ENCODE assay signal across 26 cellular contexts in the genomic region with DNA sequence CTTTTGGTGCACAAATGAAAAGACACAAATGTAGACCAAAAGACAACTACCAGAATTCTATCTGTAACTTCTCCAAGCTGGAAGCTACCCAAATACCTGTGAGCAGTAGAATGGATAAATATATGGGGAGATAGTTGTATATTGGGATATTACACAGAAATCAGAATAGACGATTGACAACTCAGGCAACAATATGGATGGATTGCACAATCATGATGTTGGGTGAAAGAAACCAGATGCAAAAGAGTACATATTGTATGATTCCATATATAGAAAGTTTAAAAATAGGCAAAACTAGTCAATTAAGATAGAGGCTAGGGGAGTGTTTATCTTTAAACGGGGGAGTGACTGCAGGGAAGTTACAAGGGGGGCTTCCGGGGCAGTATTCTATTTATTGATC.
"Had no signal": no experiment of that assay in that cellular context is flagged by ENCODE, and none has a peak within 500 bp of the region (broad histone marks: within the 10 kb centered on the region; RNA-seq: fewer than 3 reads in every experiment).

No MANE protein-coding gene starts in this region.

- H3K27me3 ChIP-seq: ovary, right atrium auricular region, testis, vagina had no signal

- H3K9ac ChIP-seq: parathyroid adenoma had no signal

- H3K27ac ChIP-seq: ovary, parathyroid adenoma, right atrium auricular region, sigmoid colon, stomach, suprapubic skin, testis, tibial artery, transverse colon, upper lobe of left lung, vagina had no signal

- FAIRE-seq: small intestine, urothelium cell line had no signal

- H3K36me3 Mint-ChIP-seq: naive thymus-derived CD4-positive, alpha-beta T cell; natural killer cell; stimulated activated effector memory CD8-positive, alpha-beta T cell treated with anti-CD3 and anti-CD28 coated beads, Interleukin-12 subunit alpha, Interleukin-12 subunit beta, amount 100 ng/mL, for 72 hours; stimulated activated naive B cell treated with anti-CD40 and anti-IgM and Interleukin-4, amounts not matched to agents 10 μg/mL and 1 μg/mL and 100 μg/mL, for 72 hours had no signal

- H3K27ac Mint-ChIP-seq: naive thymus-derived CD4-positive, alpha-beta T cell; natural killer cell; progenitor cell of endocrine pancreas; stimulated activated effector memory CD8-positive, alpha-beta T cell treated with anti-CD3 and anti-CD28 coated beads, Interleukin-12 subunit alpha, Interleukin-12 subunit beta, amount 100 ng/mL, for 72 hours; stimulated activated naive B cell treated with anti-CD40 and anti-IgM and Interleukin-4, amounts not matched to agents 10 μg/mL and 1 μg/mL and 100 μg/mL, for 72 hours; stimulated activated naive CD8-positive, alpha-beta T cell treated with anti-CD3 and anti-CD28 coated beads, Interleukin-15, Interleukin-2, amounts not matched to agents 100 ng/mL and 50 ng/mL, for 24 hours had no signal

- H3K36me3 ChIP-seq: ovary, right atrium auricular region, sigmoid colon, stomach, suprapubic skin, tibial artery, transverse colon, upper lobe of left lung, vagina had no signal

- H3K4me3 ChIP-seq: ovary, right atrium auricular region, sigmoid colon, stomach, suprapubic skin, testis, tibial artery, transverse colon, upper lobe of left lung, vagina had no signal

- H2AFZ ChIP-seq: parathyroid adenoma had no signal

- H3K4me3 Mint-ChIP-seq: natural killer cell; stimulated activated effector memory CD8-positive, alpha-beta T cell treated with anti-CD3 and anti-CD28 coated beads, Interleukin-12 subunit alpha, Interleukin-12 subunit beta, amount 100 ng/mL, for 72 hours; stimulated activated naive B cell treated with anti-CD40 and anti-IgM and Interleukin-4, amounts not matched to agents 10 μg/mL and 1 μg/mL and 100 μg/mL, for 72 hours; stimulated activated naive CD8-positive, alpha-beta T cell treated with anti-CD3 and anti-CD28 coated beads, Interleukin-15, Interleukin-2, amounts not matched to agents 100 ng/mL and 50 ng/mL, for 24 hours had no signal

- ATAC-seq: naive thymus-derived CD4-positive, alpha-beta T cell; natural killer cell; stimulated activated effector memory CD8-positive, alpha-beta T cell treated with anti-CD3 and anti-CD28 coated beads, Interleukin-12 subunit alpha, Interleukin-12 subunit beta, amount 100 ng/mL, for 72 hours; stimulated activated naive B cell treated with anti-CD40 and anti-IgM and Interleukin-4, amounts not matched to agents 10 μg/mL and 1 μg/mL and 100 μg/mL, for 72 hours had no signal

- H3K9me3 Mint-ChIP-seq: natural killer cell; stimulated activated effector memory CD8-positive, alpha-beta T cell treated with anti-CD3 and anti-CD28 coated beads, Interleukin-12 subunit alpha, Interleukin-12 subunit beta, amount 100 ng/mL, for 72 hours; stimulated activated naive B cell treated with anti-CD40 and anti-IgM and Interleukin-4, amounts not matched to agents 10 μg/mL and 1 μg/mL and 100 μg/mL, for 72 hours; stimulated activated naive CD8-positive, alpha-beta T cell treated with anti-CD3 and anti-CD28 coated beads, Interleukin-15, Interleukin-2, amounts not matched to agents 100 ng/mL and 50 ng/mL, for 24 hours had no signal

- H3K4me1 ChIP-seq: parathyroid adenoma, testis had no signal

- H3K9me3 ChIP-seq: ovary, sigmoid colon, stomach, suprapubic skin, testis, tibial artery, transverse colon, upper lobe of left lung, vagina had no signal

- H3K4me1 Mint-ChIP-seq: natural killer cell had no signal

- DNase-seq: naive thymus-derived CD4-positive, alpha-beta T cell; natural killer cell; occipital lobe; ovary; posterior cingulate gyrus; sigmoid colon; small intestine; stimulated activated CD4-positive, alpha-beta T cell treated with anti-CD3 and anti-CD28 coated beads, Interleukin-15, amount 100 ng/mL, for 24 hours; stimulated activated CD4-positive, alpha-beta T cell treated with anti-CD3 and anti-CD28 coated beads, Interleukin-2, amount 100 ng/mL, for 24 hours; stimulated activated CD4-positive, alpha-beta T cell treated with anti-CD3 and anti-CD28 coated beads, Interleukin-2, amount 100 ng/mL, for 48 hours; stimulated activated CD4-positive, alpha-beta T cell treated with anti-CD3 and anti-CD28 coated beads, Interleukin-4, amount 100 ng/mL, for 24 hours; stimulated activated naive B cell treated with anti-CD40 and anti-IgM and Interleukin-4, amounts not matched to agents 10 μg/mL and 1 μg/mL and 100 μg/mL, for 72 hours; stimulated activated naive CD4-positive, alpha-beta T cell treated with Interleukin-2 at 50 U/mL for 16 hours; stomach; testis; tibial artery; transverse colon; upper lobe of left lung had no signal

- H3K79me2 ChIP-seq: parathyroid adenoma had no signal
